ENCODE assay signal across 22 cellular contexts in genomic region chr1:165449121-165449520, GRCh38. TPM values are rescaled to one million over a fixed set of nuclear protein-coding genes. Genes with fewer than 3 reads are reported as not detected.
DNase-seq lines count a peak whose midpoint lies in the region.
"Had no signal": no experiment of that assay in that cellular context is flagged by ENCODE, and none has a peak within 500 bp of the region (broad histone marks: within the 10 kb centered on the region; RNA-seq: fewer than 3 reads in every experiment).

No MANE protein-coding gene starts in this region.

- no peak overlapping the region for H3K4me3 ChIP-seq in SJCRH30
- H3K4me3 ChIP-seq: BLaER1, GM23248 had no signal

- peak; percentile 51 for DNase-seq in DMS 273 (lab: John Stamatoyannopoulos, UW; ENCODE audit: unreplicated experiment)
- DNase-seq in DMS 273 treated with DMSO at 0.1 percent for 48 hours (lab: John Stamatoyannopoulos, UW), result no peak
- DNase-seq in NCI-H2171 (lab: John Stamatoyannopoulos, UW), result peak; percentile 32
- DNase-seq in NCI-H524 treated with DMSO at 0.1 percent for 48 hours (lab: John Stamatoyannopoulos, UW), result peak; percentile 53
- DNase-seq in SJCRH30, result peak; percentile 51 to 85
- DNase-seq in nucleus accumbens (lab: John Stamatoyannopoulos, UW), result no peak
- no peak for DNase-seq in GDM1 (lab: John Stamatoyannopoulos, UW)
- no peak for DNase-seq in activated CD4-positive, alpha-beta T cell treated with anti-CD3 and anti-CD28 coated beads for 4 hours
- DNase-seq: Caco-2; CD4-positive, CD25-positive, alpha-beta regulatory T cell; CD8-positive, alpha-beta T cell; DMS53; DMS79 treated with DMSO at 0.1 percent for 48 hours; GM23248; H7; HCEC 1CT had no signal

- peaks cover 42% of the 10 kb centered on the region for H3K4me1 ChIP-seq in SJCRH30
- H3K4me1 ChIP-seq: Caco-2 had no signal

- H3K9me3 ChIP-seq in SJCRH30 (replicated peaks), result no peaks in the 10 kb centered on the region
- H3K9me3 ChIP-seq: BLaER1, Caco-2 had no signal

- H3K27me3 ChIP-seq in SJCRH30, result no peaks in the 10 kb centered on the region

- no peaks in the 10 kb centered on the region for H3K36me3 ChIP-seq in SJCRH30
- H3K36me3 ChIP-seq: BLaER1 had no signal

- H3K27ac ChIP-seq in SJCRH30, result no peak overlapping the region; the same call in 1 of the 2 replicates
- H3K27ac ChIP-seq: 22Rv1, BLaER1, C4-2B, GM23248 had no signal

RNA-seq across cellular contexts. Expression of gene RXRG, which starts 4.2 kb away (rescaled TPM):
- total RNA-seq in SJCRH30 (2014; rRNA removed; shearing (Covaris generic)), result 10.9 and 13.4 TPM in 2 replicates
- total RNA-seq: B cell; Caco-2; CD4-positive, CD25-positive, alpha-beta regulatory T cell; CD8-positive, alpha-beta T cell; G401; GM23248; H1 had no signal

Comparison
In these comparisons a context has a peak if more than half of its experiments do, and no peak if none do; other contexts are left out.
1. DNase-seq: peak in DMS 273 (single experiment), NCI-H2171 (single experiment), NCI-H524 treated with DMSO at 0.1 percent for 48 hours (single experiment) and SJCRH30 (2 of 2); none in DMS 273 treated with DMSO at 0.1 percent for 48 hours (single experiment), nucleus accumbens (0 of 56), GDM1 (single experiment) and activated CD4-positive, alpha-beta T cell treated with anti-CD3 and anti-CD28 coated beads for 4 hours (0 of 2).